In genomic region chr1:2463396-2463795, GRCh38 we compare ENCODE assay signal across 17 cellular contexts. TPM values are rescaled to one million over a fixed set of nuclear protein-coding genes. Genes with fewer than 3 reads are reported as not detected.
A peak's percentile ranks its signal among the peaks of the same experiment; 100 is the strongest.
DNase-seq lines count a peak whose midpoint lies in the region; ATAC-seq and TF ChIP-seq lines count a peak whose summit lies in the region.
"Had no signal": no experiment of that assay in that cellular context is flagged by ENCODE, and none has a peak within 500 bp of the region (broad histone marks: within the 10 kb centered on the region; RNA-seq: fewer than 3 reads in every experiment).

No MANE protein-coding gene starts in this region.

- intact Hi-C loops in body of pancreas (cut with DNase I): no loop called here
- intact Hi-C loops in Calu3 (cut with micrococcal nuclease; ENCODE audit: unreplicated experiment): no loop called here

- no peak overlapping the region for H3K9ac ChIP-seq in BLaER1 treated with 17β-estradiol and CSF1 and Interleukin-3, amounts not matched to agents 10 nM and 100 nM
- H3K9ac ChIP-seq in neuronal stem cell (ENCODE audit: low read depth, low read length, poor library complexity): peak overlapping the region; percentile 70

- peaks cover 7% of the 10 kb centered on the region for H3K79me1 ChIP-seq in neuronal stem cell (ENCODE audit: low read depth, low read length)

- no peaks in the 10 kb centered on the region for H3K9me3 ChIP-seq in BLaER1 treated with 17β-estradiol and CSF1 and Interleukin-3, amounts not matched to agents 10 nM and 100 nM (replicated peaks in 1 of 11)
- H3K9me3 ChIP-seq in body of pancreas (no peaks in the 10 kb centered on the region), neuronal stem cell (replicated peaks in 1 of 2; ENCODE audit: control insufficient read depth in 2 of 2, insufficient read depth in 1 of 2, low read depth in 1 of 2, low read length in 2 of 2) (no peaks in the 10 kb centered on the region)
- H3K9me3 ChIP-seq: Caco-2 had no signal

- peaks cover 0 to 74% (median 24%) of the 10 kb centered on the region in 11 experiments; a peak in 16 of 22 replicates for H4K20me1 ChIP-seq in BLaER1 treated with 17β-estradiol and CSF1 and Interleukin-3, amounts not matched to agents 10 nM and 100 nM

- TF ChIP-seq CTCF in body of pancreas (IDR thresholded peaks at IDR 0.05) (no peak), Calu3 (IDR thresholded peaks at IDR 0.05; ENCODE audit: unreplicated experiment) (no peak)

- H3K4me1 ChIP-seq in BLaER1 treated with 17β-estradiol and CSF1 and Interleukin-3, amounts not matched to agents 10 nM and 100 nM: peaks cover 0 to 80% (median 70%) of the 10 kb centered on the region in 10 experiments; a peak in 19 of 20 replicates
- H3K4me1 ChIP-seq in body of pancreas: no peaks in the 10 kb centered on the region
- peaks cover 14 to 27% of the 10 kb centered on the region in 2 donors for H3K4me1 ChIP-seq in neuronal stem cell (ENCODE audit: control insufficient read depth in 2 of 2, insufficient read depth in 1 of 2, low read depth in 1 of 2, low read length in 2 of 2)
- H3K4me1 ChIP-seq: Caco-2 had no signal

- peaks cover 13 to 51% (median 41%) of the 10 kb centered on the region in 11 experiments for H3K27me3 ChIP-seq in BLaER1 treated with 17β-estradiol and CSF1 and Interleukin-3, amounts not matched to agents 10 nM and 100 nM
- H3K27me3 ChIP-seq in body of pancreas: peaks cover 0 to 4% of the 10 kb centered on the region in 2 donors
- H3K27me3 ChIP-seq in neuronal stem cell (ENCODE audit: control insufficient read depth in 3 of 3, insufficient read depth in 3 of 3, low read depth in 1 of 3, low read length in 3 of 3): peaks cover 0 to 71% (median 0%) of the 10 kb centered on the region in 3 experiments

- peak overlapping the region; percentile 44 for H3K18ac ChIP-seq in neuronal stem cell (ENCODE audit: low read length)

- H3K36me3 ChIP-seq in BLaER1 treated with 17β-estradiol and CSF1 and Interleukin-3, amounts not matched to agents 10 nM and 100 nM: no peaks in the 10 kb centered on the region
- H3K36me3 ChIP-seq in body of pancreas (replicated peaks in 1 of 2; ENCODE audit: insufficient read depth in 1 of 2, low read depth in 2 of 2): no peaks in the 10 kb centered on the region
- H3K36me3 ChIP-seq in neuronal stem cell (replicated peaks in 1 of 2; ENCODE audit: control insufficient read depth in 2 of 2, insufficient read depth in 2 of 2, low read length in 2 of 2): no peaks in the 10 kb centered on the region

- H3K4me2 ChIP-seq in BLaER1 treated with 17β-estradiol and CSF1 and Interleukin-3, amounts not matched to agents 10 nM and 100 nM: peak overlapping the region in 8 of 11 experiments; percentile 6 to 88 (median 42); a peak in 13 of 22 replicates
- H3K4me2 ChIP-seq in neuronal stem cell (ENCODE audit: insufficient read depth, low read length, poor library complexity, severe bottlenecking): no peak overlapping the region

- DNase-seq in HT1080 (ENCODE audit: low read depth): peak; percentile 29
- DNase-seq in body of pancreas: peak in 3 of 4 donors; percentile 26 to 44 (median 34)
- no peak for DNase-seq in neuronal stem cell (ENCODE audit: low spot score)
- no peak for DNase-seq in Calu3
- DNase-seq: Caco-2, H9, KBM-7, NCI-H146, NCI-H2081, NCI-H526, OCI-M1 had no signal

- no peaks in the 10 kb centered on the region for H3K9me3 Mint-ChIP-seq in Calu3 (ENCODE audit: low read depth, unreplicated experiment)
- H3K9me3 Mint-ChIP-seq: H9 had no signal

- no peak overlapping the region for H2BK120ac ChIP-seq in neuronal stem cell (ENCODE audit: low read depth, low read length)

- no peaks in the 10 kb centered on the region for H3K4me1 Mint-ChIP-seq in Calu3 (ENCODE audit: low read depth, unreplicated experiment)
- H3K4me1 Mint-ChIP-seq: CD14-positive monocyte, H9 had no signal

- H2BK12ac ChIP-seq in neuronal stem cell (ENCODE audit: low read length): no peak overlapping the region

- CTCF ChIA-PET in Calu3 (lab: Charles Lee): no interaction called here

- no TSS peak for BruUV-seq in Calu3 (replicated peaks; lab: Mats Ljungman, UMichigan)

- H3K14ac ChIP-seq in neuronal stem cell (ENCODE audit: low read length): no peak overlapping the region

- H2BK5ac ChIP-seq in neuronal stem cell (ENCODE audit: low read length): no peak overlapping the region

- H3K4me3 ChIP-seq in BLaER1 treated with 17β-estradiol and CSF1 and Interleukin-3, amounts not matched to agents 10 nM and 100 nM: no peak overlapping the region
- no peak overlapping the region for H3K4me3 ChIP-seq in body of pancreas
- H3K4me3 ChIP-seq in neuronal stem cell (ENCODE audit: low read length in 2 of 2): no peak overlapping the region

- no peak overlapping the region for H2BK15ac ChIP-seq in neuronal stem cell (ENCODE audit: low read length)

- WGBS in body of pancreas, 2 donors: 10 to 20% methylated on average over 2 to 17 of the region's 17 CpGs
- WGBS in neuronal stem cell (ENCODE audit: extremely low coverage in 2 of 2, insufficient read length in 2 of 2, insufficient replicate concordance in 1 of 2), 2 donors: no CpG with 5 or more reads among the region's 17 CpGs

- TF ChIP-seq POLR2A in body of pancreas (IDR thresholded peaks at IDR 0.05): no peak

- H3K23ac ChIP-seq in neuronal stem cell (ENCODE audit: low read depth, low read length, poor library complexity): peak overlapping the region; percentile 55

- no peak overlapping the region for H3K27ac Mint-ChIP-seq in Calu3 (ENCODE audit: unreplicated experiment)
- H3K27ac Mint-ChIP-seq: H9 had no signal

- no peak overlapping the region for H3K27ac ChIP-seq in BLaER1 treated with 17β-estradiol and CSF1 and Interleukin-3, amounts not matched to agents 10 nM and 100 nM
- H3K27ac ChIP-seq in body of pancreas (no peak overlapping the region), neuronal stem cell (replicated peaks; ENCODE audit: low read length) (no peak overlapping the region)

- H4K91ac ChIP-seq in neuronal stem cell (ENCODE audit: low read depth, low read length, poor library complexity): no peak overlapping the region

- ATAC-seq in body of pancreas (no peak), HG03354 (IDR thresholded peaks at IDR 0.05; ENCODE audit: poor library complexity, severe bottlenecking, unreplicated experiment) (no peak), esophagus mucosa (no peak)

- H4K8ac ChIP-seq in neuronal stem cell (ENCODE audit: low read depth, low read length): no peak overlapping the region

- H3K4me3 Mint-ChIP-seq in Calu3 (ENCODE audit: low read depth, unreplicated experiment): no peak overlapping the region
- H3K4me3 Mint-ChIP-seq: CD14-positive monocyte, H9 had no signal

- H2AFZ ChIP-seq in neuronal stem cell (ENCODE audit: low read length): peak overlapping the region; percentile 53

- no peaks in the 10 kb centered on the region for H3K36me3 Mint-ChIP-seq in Calu3 (ENCODE audit: insufficient read depth, unreplicated experiment)
- H3K36me3 Mint-ChIP-seq: CD14-positive monocyte had no signal

- peaks cover 46% of the 10 kb centered on the region for H3K27me3 Mint-ChIP-seq in Calu3 (ENCODE audit: unreplicated experiment)

- no peak overlapping the region for H3K4ac ChIP-seq in neuronal stem cell (ENCODE audit: low read length)

- peak overlapping the region; percentile 90 for H2AK5ac ChIP-seq in neuronal stem cell (ENCODE audit: low read depth, low read length)

RNA-seq across cellular contexts. Expression of gene PLCH2, which starts 12.7 kb away (rescaled TPM):
- total RNA-seq in HT1080 (2014; rRNA removed; shearing (Covaris generic)): 0.10 and 1.8 TPM in 2 replicates
- polyA plus RNA-seq in HT1080 (2015; cell fraction: cytosol; rRNA removed): 0.90 and 0.95 TPM in 2 replicates
- 7.2 and 10.9 TPM in 2 replicates for polyA plus RNA-seq in HT1080 (2015; cell fraction: nucleus; rRNA removed)
- total RNA-seq in body of pancreas (10 to 100 TPM in 1 of 2 donors, 1 to 10 TPM in 1; 5.7 to 27.4 TPM), Calu3 (2022) (3.1 and 4.1 TPM in 2 replicates), esophagus mucosa (21.0 TPM)
- 4.2 TPM for polyA plus RNA-seq in neuronal stem cell (2013, experiment 1 of 2)
- 4.0 TPM for polyA plus RNA-seq in neuronal stem cell (2013, experiment 2 of 2)
- total RNA-seq: A673, SK-MEL-5 had no signal
- polyA plus RNA-seq: CD14-positive monocyte had no signal

RNA-seq across cellular contexts. Expression of gene PEX10, which starts 51.0 kb away (rescaled TPM):
- 22.5 and 25.6 TPM in 2 replicates for total RNA-seq in HT1080 (2014; rRNA removed; shearing (Covaris generic))
- 30.9 and 33.1 TPM in 2 replicates for polyA plus RNA-seq in HT1080 (2015; cell fraction: cytosol; rRNA removed)
- polyA plus RNA-seq in HT1080 (2015; cell fraction: nucleus; rRNA removed): 25.6 and 27.9 TPM in 2 replicates
- total RNA-seq in body of pancreas (10 to 100 TPM; 18.1 to 26.5 TPM), Calu3 (2022) (22.3 and 24.0 TPM in 2 replicates), esophagus mucosa (17.7 TPM)
- polyA plus RNA-seq in neuronal stem cell (2013, experiment 1 of 2): 12.4 TPM
- 12.5 TPM for polyA plus RNA-seq in neuronal stem cell (2013, experiment 2 of 2)

Comparison
In these comparisons a context has a peak if more than half of its experiments do, and no peak if none do; other contexts are left out.
1. DNase-seq: peak in HT1080 (single experiment) and body of pancreas (3 of 4); none in neuronal stem cell (single experiment) and Calu3 (single experiment).